ENCODE assay signal across 16 cellular contexts in genomic region chr22:31118046-31118820, GRCh38. TPM values are rescaled to one million over a fixed set of nuclear protein-coding genes. Genes with fewer than 3 reads are reported as not detected.
DNase-seq lines count a peak whose midpoint lies in the region; ATAC-seq and TF ChIP-seq lines count a peak whose summit lies in the region.
"Had no signal": no experiment of that assay in that cellular context is flagged by ENCODE, and none has a peak within 500 bp of the region (broad histone marks: within the 10 kb centered on the region; RNA-seq: fewer than 3 reads in every experiment).

No MANE protein-coding gene starts in this region.

- H3K23ac ChIP-seq in trophoblast cell (ENCODE audit: low read length), result no peak overlapping the region

- no peak overlapping the region for H3K14ac ChIP-seq in trophoblast cell (ENCODE audit: low read length)

- no peak overlapping the region for H4K8ac ChIP-seq in trophoblast cell (ENCODE audit: low read depth, low read length)

- H2BK5ac ChIP-seq in trophoblast cell (ENCODE audit: low read depth, low read length, poor library complexity), result no peak overlapping the region

- intact Hi-C loops in natural killer cell (cut with micrococcal nuclease), result no loop called here
- intact Hi-C loops in left ventricle myocardium inferior (cut with micrococcal nuclease), result no loop called here
- intact Hi-C loops in left lung (cut with DNase I), result no loop called here

- no peak overlapping the region for H3K4me3 Mint-ChIP-seq in natural killer cell treated with Interleukin-12 subunit alpha and Interleukin-12 subunit beta and Interleukin-15 and Interleukin-18, amount 100 ng/mL, for 72 hours
- H3K4me3 Mint-ChIP-seq in natural killer cell, result no peak overlapping the region

- H3K27ac Mint-ChIP-seq in natural killer cell treated with Interleukin-12 subunit alpha and Interleukin-12 subunit beta and Interleukin-15 and Interleukin-18, amount 100 ng/mL, for 72 hours, result no peak overlapping the region
- no peak overlapping the region for H3K27ac Mint-ChIP-seq in natural killer cell

- H3K27me3 Mint-ChIP-seq in natural killer cell treated with Interleukin-12 subunit alpha and Interleukin-12 subunit beta and Interleukin-15 and Interleukin-18, amount 100 ng/mL, for 72 hours, result no peaks in the 10 kb centered on the region
- H3K27me3 Mint-ChIP-seq in natural killer cell (ENCODE audit: low read depth in 2 of 2), result no peaks in the 10 kb centered on the region

- H3K4me1 ChIP-seq in left ventricle myocardium inferior, result peaks cover 46% of the 10 kb centered on the region
- peaks cover 0 to 5% of the 10 kb centered on the region in 2 experiments for H3K4me1 ChIP-seq in trophoblast cell (ENCODE audit: control insufficient read depth in 1 of 2, insufficient read depth in 2 of 2, low read length in 2 of 2)
- peaks cover under 1 to 11% of the 10 kb centered on the region in 2 donors for H3K4me1 ChIP-seq in left lung
- no peaks in the 10 kb centered on the region; the same call in 1 of the 2 replicates for H3K4me1 ChIP-seq in BE2C

- no peak overlapping the region for H3K4me2 ChIP-seq in trophoblast cell (ENCODE audit: low read length)
- H3K4me2 ChIP-seq: KMS-11 had no signal

- no peaks in the 10 kb centered on the region for H3K27me3 ChIP-seq in left ventricle myocardium inferior (ENCODE audit: low read depth)
- no peaks in the 10 kb centered on the region for H3K27me3 ChIP-seq in trophoblast cell (ENCODE audit: insufficient read depth, low read length)
- no peaks in the 10 kb centered on the region for H3K27me3 ChIP-seq in left lung
- no peaks in the 10 kb centered on the region for H3K27me3 ChIP-seq in BE2C

- no peaks in the 10 kb centered on the region for H3K9me3 Mint-ChIP-seq in natural killer cell treated with Interleukin-12 subunit alpha and Interleukin-12 subunit beta and Interleukin-15 and Interleukin-18, amount 100 ng/mL, for 72 hours
- H3K9me3 Mint-ChIP-seq in natural killer cell, result no peaks in the 10 kb centered on the region

- peaks cover 3% of the 10 kb centered on the region for H3K79me1 ChIP-seq in trophoblast cell (ENCODE audit: low read length)

- no peak overlapping the region for H3K18ac ChIP-seq in trophoblast cell (ENCODE audit: low read length)

- WGBS in trophoblast cell (ENCODE audit: extremely low coverage, insufficient coverage, insufficient read length), result no CpG with 5 or more reads among the region's 3 CpGs

- no peak overlapping the region for H4K91ac ChIP-seq in trophoblast cell (ENCODE audit: low read depth, low read length)

- H2BK12ac ChIP-seq in trophoblast cell (ENCODE audit: low read length), result no peak overlapping the region

- peak overlapping the region; percentile 29 for H3K9ac ChIP-seq in trophoblast cell (ENCODE audit: low read length)
- H3K9ac ChIP-seq: KMS-11 had no signal

- no peak overlapping the region for H2AFZ ChIP-seq in trophoblast cell (ENCODE audit: insufficient read depth, low read length, poor library complexity)

- H3K27ac ChIP-seq in left ventricle myocardium inferior (replicated peaks) (peak overlapping the region; percentile 93), trophoblast cell (ENCODE audit: low read depth, low read length) (no peak overlapping the region), left lung (no peak overlapping the region)
- H3K27ac ChIP-seq: C4-2B, KMS-11 had no signal

- H3K4me3 ChIP-seq in left ventricle myocardium inferior (no peak overlapping the region), trophoblast cell (ENCODE audit: low read depth, low read length) (no peak overlapping the region), left lung (no peak overlapping the region), BE2C (ENCODE audit: low read depth, low read length) (no peak overlapping the region)

- DNase-seq in natural killer cell treated with Interleukin-12 subunit alpha and Interleukin-12 subunit beta and Interleukin-15 and Interleukin-18, amount 100 ng/mL, for 72 hours (ENCODE audit: low spot score), result peak; percentile 26
- DNase-seq in natural killer cell (no peak), left ventricle myocardium inferior (no peak), trophoblast cell (no peak), left lung (no peak), BE2C (no peak)
- DNase-seq: DMS79 treated with DMSO at 0.1 percent for 48 hours, MV-4-11, NCI-H187, NCI-H2107, NCI-H510A, NCI-H748 treated with DMSO at 0.1 percent for 48 hours had no signal

- H3K36me3 Mint-ChIP-seq in natural killer cell treated with Interleukin-12 subunit alpha and Interleukin-12 subunit beta and Interleukin-15 and Interleukin-18, amount 100 ng/mL, for 72 hours, result no peaks in the 10 kb centered on the region
- no peaks in the 10 kb centered on the region for H3K36me3 Mint-ChIP-seq in natural killer cell

- peaks cover 0 to 5% of the 10 kb centered on the region in 2 donors for H3K4me1 Mint-ChIP-seq in natural killer cell treated with Interleukin-12 subunit alpha and Interleukin-12 subunit beta and Interleukin-15 and Interleukin-18, amount 100 ng/mL, for 72 hours (ENCODE audit: low read depth in 2 of 2)
- H3K4me1 Mint-ChIP-seq in natural killer cell, result no peaks in the 10 kb centered on the region

- no peak for TF ChIP-seq CTCF in natural killer cell (IDR thresholded peaks at IDR 0.05)
- no peak for TF ChIP-seq CTCF in left ventricle myocardium inferior (IDR thresholded peaks at IDR 0.05; ENCODE audit: borderline replicate concordance)
- TF ChIP-seq CTCF in left lung (IDR thresholded peaks at IDR 0.05), result no peak
- no peak for TF ChIP-seq CTCF in BE2C (IDR thresholded peaks at IDR 0.05; ENCODE audit: low read depth, low read length)

- peak in 1 of 2 donors; percentile 31 for ATAC-seq in natural killer cell treated with Interleukin-12 subunit alpha and Interleukin-12 subunit beta and Interleukin-15 and Interleukin-18, amount 100 ng/mL, for 72 hours
- ATAC-seq in natural killer cell (no peak), GM21360 (IDR thresholded peaks at IDR 0.05; ENCODE audit: unreplicated experiment) (no peak), left lung (no peak)

- no peaks in the 10 kb centered on the region for H3K36me3 ChIP-seq in left ventricle myocardium inferior
- no peaks in the 10 kb centered on the region for H3K36me3 ChIP-seq in trophoblast cell (ENCODE audit: control insufficient read depth in 1 of 2, insufficient read depth in 2 of 2, low read length in 2 of 2)
- H3K36me3 ChIP-seq in left lung, result no peaks in the 10 kb centered on the region
- H3K36me3 ChIP-seq in BE2C, result no peaks in the 10 kb centered on the region

- H3K79me2 ChIP-seq in trophoblast cell (ENCODE audit: control insufficient read depth, insufficient read depth, low read length, poor library complexity), result no peaks in the 10 kb centered on the region

- no peak overlapping the region for H3K4ac ChIP-seq in trophoblast cell (ENCODE audit: low read depth, low read length)

- H4K12ac ChIP-seq in trophoblast cell (ENCODE audit: low read depth, low read length), result no peak overlapping the region

- no peak overlapping the region for H2AK5ac ChIP-seq in trophoblast cell (ENCODE audit: low read length)

- no peaks in the 10 kb centered on the region for H3K9me3 ChIP-seq in left ventricle myocardium inferior (replicated peaks)
- peaks cover 4% of the 10 kb centered on the region for H3K9me3 ChIP-seq in trophoblast cell (ENCODE audit: insufficient read depth, low read depth, low read length)
- H3K9me3 ChIP-seq in left lung, result no peaks in the 10 kb centered on the region
- no peaks in the 10 kb centered on the region for H3K9me3 ChIP-seq in BE2C

- no peak overlapping the region for H2BK120ac ChIP-seq in trophoblast cell (ENCODE audit: insufficient read depth, low read length, poor library complexity)

RNA-seq across cellular contexts. Expression of gene INPP5J, which starts 4.5 kb away (rescaled TPM):
- total RNA-seq in natural killer cell treated with Interleukin-12 subunit alpha and Interleukin-12 subunit beta and Interleukin-15 and Interleukin-18, amount 100 ng/mL, for 72 hours, result under 1 TPM in 1 of 2 donors, not detected in 1; 0.19 TPM
- not detected for total RNA-seq in natural killer cell
- 20.7 TPM for total RNA-seq in left ventricle myocardium inferior
- 2.3 and 2.4 TPM in 2 replicates for polyA plus RNA-seq in trophoblast cell (2013)
- 1 to 10 TPM; 3.8 to 4.0 TPM for total RNA-seq in left lung
- 44.3 TPM for polyA plus RNA-seq in BE2C (2012; ENCODE audit: insufficient read depth, insufficient read length, low read depth)

RNA-seq across cellular contexts. Expression of gene SELENOM, which starts 10.9 kb away (rescaled TPM):
- total RNA-seq in natural killer cell treated with Interleukin-12 subunit alpha and Interleukin-12 subunit beta and Interleukin-15 and Interleukin-18, amount 100 ng/mL, for 72 hours, result 1 to 10 TPM; 4.4 to 6.0 TPM
- 10 to 100 TPM in 2 of 3 donors, 1 to 10 TPM in 1; 8.1 to 14.0 (median 10.6) TPM for total RNA-seq in natural killer cell
- total RNA-seq in left ventricle myocardium inferior, result 51.5 TPM
- polyA plus RNA-seq in trophoblast cell (2013), result 70.7 and 77.0 TPM in 2 replicates
- total RNA-seq in left lung, result 100 to 1,000 TPM in 1 of 2 donors, 10 to 100 TPM in 1; 80.0 to 115 TPM
- 21.5 TPM for polyA plus RNA-seq in BE2C (2012; ENCODE audit: insufficient read depth, insufficient read length, low read depth)

RNA-seq across cellular contexts. Expression of gene PLA2G3, which starts 22.1 kb away (rescaled TPM):
- not detected for total RNA-seq in natural killer cell treated with Interleukin-12 subunit alpha and Interleukin-12 subunit beta and Interleukin-15 and Interleukin-18, amount 100 ng/mL, for 72 hours
- not detected for total RNA-seq in natural killer cell
- not detected for total RNA-seq in left ventricle myocardium inferior
- 0.22 and 0.25 TPM in 2 replicates for polyA plus RNA-seq in trophoblast cell (2013)
- total RNA-seq in left lung, result 1 to 10 TPM; 4.3 to 9.9 TPM
- not detected for polyA plus RNA-seq in BE2C (2012; ENCODE audit: insufficient read depth, insufficient read length, low read depth)
- total RNA-seq: OCI-LY7 had no signal

RNA-seq across cellular contexts. Expression of gene SMTN, which starts 37.1 kb away (rescaled TPM):
- total RNA-seq in natural killer cell treated with Interleukin-12 subunit alpha and Interleukin-12 subunit beta and Interleukin-15 and Interleukin-18, amount 100 ng/mL, for 72 hours, result 10 to 100 TPM; 17.2 to 19.9 TPM
- 1 to 10 TPM; 2.1 to 4.3 (median 3.6) TPM for total RNA-seq in natural killer cell
- total RNA-seq in left ventricle myocardium inferior, result 245 TPM
- polyA plus RNA-seq in trophoblast cell (2013), result 76.6 and 79.2 TPM in 2 replicates
- 10 to 100 TPM; 86.4 to 99.7 TPM for total RNA-seq in left lung
- polyA plus RNA-seq in BE2C (2012; ENCODE audit: insufficient read depth, insufficient read length, low read depth), result 85.8 TPM

RNA-seq across cellular contexts. Expression of gene RNF185, which starts 41.7 kb away (rescaled TPM):
- 10 to 100 TPM; 22.1 to 31.2 TPM for total RNA-seq in natural killer cell treated with Interleukin-12 subunit alpha and Interleukin-12 subunit beta and Interleukin-15 and Interleukin-18, amount 100 ng/mL, for 72 hours
- total RNA-seq in natural killer cell, result 10 to 100 TPM; 12.4 to 15.0 (median 13.2) TPM
- total RNA-seq in left ventricle myocardium inferior, result 19.2 TPM
- 31.7 and 33.1 TPM in 2 replicates for polyA plus RNA-seq in trophoblast cell (2013)
- total RNA-seq in left lung, result 10 to 100 TPM; 28.2 to 34.3 TPM
- polyA plus RNA-seq in BE2C (2012; ENCODE audit: insufficient read depth, insufficient read length, low read depth), result 35.2 TPM

Comparison
In these comparisons a context has a peak if more than half of its experiments do, and no peak if none do; other contexts are left out.
1. RNA of gene INPP5J, which starts 4.5 kb away (total RNA-seq): 20.7 TPM in left ventricle myocardium inferior (single experiment) and 3.8 to 4.0 TPM in left lung; 0.19 TPM in natural killer cell treated with Interleukin-12 subunit alpha and Interleukin-12 subunit beta and Interleukin-15 and Interleukin-18, amount 100 ng/mL, for 72 hours and not detected in natural killer cell; every median in the first group is over 4 times any median in the second.